In genomic region chr12:123384318-123384993, GRCh38 we compare ENCODE assay signal across 8 cellular contexts. TPM values are rescaled to one million over a fixed set of nuclear protein-coding genes. Genes with fewer than 3 reads are reported as not detected.
DNase-seq lines count a peak whose midpoint lies in the region; ATAC-seq, FAIRE-seq and TF ChIP-seq lines count a peak whose summit lies in the region.

No MANE protein-coding gene starts in this region.

- TF ChIP-seq EP300 in sigmoid colon (IDR thresholded peaks at IDR 0.05): no peak

- FAIRE-seq in D721Med (lab: Jason Lieb, UNC): no peak

- BruUV-seq in Caco-2 (replicated peaks; lab: Mats Ljungman, UMichigan): TSS peak; percentile 67

- H3K9me3 ChIP-seq in Caco-2: no peaks in the 10 kb centered on the region
- no peaks in the 10 kb centered on the region for H3K9me3 ChIP-seq in sigmoid colon

- peaks cover 21% of the 10 kb centered on the region for H3K36me3 Mint-ChIP-seq in Caco-2 (ENCODE audit: insufficient read depth, unreplicated experiment)
- no peaks in the 10 kb centered on the region for H3K36me3 Mint-ChIP-seq in activated CD4-positive, alpha-beta memory T cell treated with anti-CD3 and anti-CD28 coated beads for 36 hours

- 1 to 4% methylated on average over 41 of the region's 41 CpGs for WGBS in sigmoid colon, 2 donors

- H3K36me3 ChIP-seq in Caco-2 (ENCODE audit: control insufficient read depth, insufficient read depth, low read length): no peaks in the 10 kb centered on the region
- no peaks in the 10 kb centered on the region for H3K36me3 ChIP-seq in sigmoid colon

- no peaks in the 10 kb centered on the region for H3K9me3 Mint-ChIP-seq in Caco-2 (ENCODE audit: unreplicated experiment)
- H3K9me3 Mint-ChIP-seq in activated CD4-positive, alpha-beta memory T cell treated with anti-CD3 and anti-CD28 coated beads for 36 hours: no peaks in the 10 kb centered on the region

- H3K27me3 Mint-ChIP-seq in Caco-2 (ENCODE audit: insufficient read depth, unreplicated experiment): no peaks in the 10 kb centered on the region
- no peaks in the 10 kb centered on the region for H3K27me3 Mint-ChIP-seq in activated CD4-positive, alpha-beta memory T cell treated with anti-CD3 and anti-CD28 coated beads for 36 hours

- peak overlapping the region; percentile 83 to 92 (median 84) for H3K27ac ChIP-seq in sigmoid colon

- ATAC-seq in HG03135 (IDR thresholded peaks at IDR 0.05; ENCODE audit: unreplicated experiment): no peak

- POLR2A ChIA-PET in Caco-2 (lab: Charles Lee): interaction anchor here (0.7 to 2.1 kb wide), 4 partner anchors 20 to 152 kb away, joined by 3 to 57 read pairs (median 6); partner anchors contain the start of genes MPHOSPH9, MTRFR, SBNO1 and SNRNP35
- POLR2A ChIA-PET in activated CD4-positive, alpha-beta memory T cell treated with anti-CD3 and anti-CD28 coated beads for 36 hours (lab: Charles Lee): interaction anchor here (0.6 to 2.1 kb wide), 10 partner anchors 19 to 495 kb away, joined by 3 to 28 read pairs (median 6); partner anchors contain the start of genes DDX55, RILPL2 and TMED2

- peak in 1 of 2 experiments; percentile 4 for TF ChIP-seq CTCF in Caco-2 (IDR thresholded peaks at IDR 0.05; ENCODE audit: insufficient read depth in 1 of 2, low read depth in 1 of 2, low read length in 1 of 2, severe bottlenecking in 1 of 2, unreplicated experiment in 1 of 2)
- TF ChIP-seq CTCF in sigmoid colon (IDR thresholded peaks at IDR 0.05): no peak
- no peak for TF ChIP-seq CTCF in D721Med (IDR thresholded peaks at IDR 0.05; ENCODE audit: insufficient read depth, missing control alignments)

- CTCF ChIA-PET in Caco-2 (lab: Charles Lee): interaction anchor here (1.5 to 1.9 kb wide), 2 partner anchors 19 to 114 kb away, joined by 4 to 36 read pairs; partner anchors contain the start of gene SBNO1
- CTCF ChIA-PET in activated CD4-positive, alpha-beta memory T cell treated with anti-CD3 and anti-CD28 coated beads for 36 hours (lab: Charles Lee): interaction anchor here (0.8 to 2.4 kb wide), 6 partner anchors 17 to 199 kb away, joined by 3 to 28 read pairs (median 4); partner anchors contain the start of gene SBNO1

- peaks cover 4% of the 10 kb centered on the region; the same call in 1 of the 2 replicates for H3K4me1 ChIP-seq in Caco-2
- H3K4me1 ChIP-seq in sigmoid colon: peaks cover 0 to 22% (median 17%) of the 10 kb centered on the region in 4 donors

- no peaks in the 10 kb centered on the region for H3K27me3 ChIP-seq in Caco-2 (replicated peaks; ENCODE audit: control insufficient read depth, insufficient read depth, low read length)
- no peaks in the 10 kb centered on the region for H3K27me3 ChIP-seq in sigmoid colon

- TF ChIP-seq POLR2A in sigmoid colon (IDR thresholded peaks at IDR 0.05): no peak

- peaks cover 14% of the 10 kb centered on the region for H3K4me1 Mint-ChIP-seq in Caco-2 (ENCODE audit: low read depth, unreplicated experiment)
- peaks cover 18% of the 10 kb centered on the region for H3K4me1 Mint-ChIP-seq in activated CD4-positive, alpha-beta memory T cell treated with anti-CD3 and anti-CD28 coated beads for 36 hours (ENCODE audit: low read depth)

- peak overlapping the region; percentile 79 for H3K27ac Mint-ChIP-seq in Caco-2 (ENCODE audit: unreplicated experiment)
- H3K27ac Mint-ChIP-seq in activated CD4-positive, alpha-beta memory T cell treated with anti-CD3 and anti-CD28 coated beads for 36 hours: peak overlapping the region; percentile 92

- H3K4me3 Mint-ChIP-seq in Caco-2 (ENCODE audit: unreplicated experiment): peak overlapping the region; percentile 83
- peak overlapping the region; percentile 83 for H3K4me3 Mint-ChIP-seq in activated CD4-positive, alpha-beta memory T cell treated with anti-CD3 and anti-CD28 coated beads for 36 hours

- H3K4me3 ChIP-seq in Caco-2 (ENCODE audit: low read depth, low read length): peak overlapping the region; percentile 64
- peak overlapping the region; percentile 65 to 94 (median 70) for H3K4me3 ChIP-seq in sigmoid colon

- DNase-seq in Caco-2 (peak in 1 of 2 experiments; percentile 37), HT-29 (ENCODE audit: low spot score) (peak; percentile 41), germinal center (ENCODE audit: low spot score) (peak; percentile 24), sigmoid colon (peak; percentile 69), D721Med (ENCODE audit: insufficient read length, low spot score) (no peak), putamen (ENCODE audit: low spot score) (no peak)
- DNase-seq in activated CD4-positive, alpha-beta memory T cell treated with anti-CD3 and anti-CD28 coated beads for 36 hours: peak; percentile 48

- intact Hi-C loops in Caco-2 (cut with micrococcal nuclease; ENCODE audit: unreplicated experiment) (loop anchor here (5.0 kb wide), 1 partner anchor 198 kb away; the partner anchor contains the start of gene TMED2), sigmoid colon (cut with DNase I) (no loop called here)
- intact Hi-C loops in activated CD4-positive, alpha-beta memory T cell treated with anti-CD3 and anti-CD28 coated beads for 36 hours (cut with micrococcal nuclease): loop anchor here (5.0 kb wide), 1 partner anchor 152 kb away; the partner anchor contains the start of genes MPHOSPH9 and MTRFR

RNA-seq across cellular contexts. Expression of gene KMT5A, which starts 0.5 kb away (rescaled TPM):
- total RNA-seq in Caco-2 (2022) (64.6 and 79.2 TPM in 2 replicates), sigmoid colon (10 to 100 TPM; 20.3 to 46.0 (median 24.0) TPM)
- 47.6 and 62.4 TPM in 2 replicates for total RNA-seq in HT-29 (2014; rRNA removed; shearing (Covaris generic))
- total RNA-seq in activated CD4-positive, alpha-beta memory T cell treated with anti-CD3 and anti-CD28 coated beads for 36 hours: 10 to 100 TPM; 59.9 to 62.0 TPM
- 10 to 100 TPM; 23.4 to 30.3 (median 30.0) TPM for polyA plus RNA-seq in sigmoid colon

RNA-seq across cellular contexts. Expression of gene SBNO1, which starts 19.8 kb away (rescaled TPM):
- 53.8 and 54.9 TPM in 2 replicates for total RNA-seq in Caco-2 (2022)
- 10.7 and 13.6 TPM in 2 replicates for total RNA-seq in HT-29 (2014; rRNA removed; shearing (Covaris generic))
- 10 to 100 TPM; 49.9 to 50.6 TPM for total RNA-seq in activated CD4-positive, alpha-beta memory T cell treated with anti-CD3 and anti-CD28 coated beads for 36 hours
- 10 to 100 TPM; 20.2 to 23.4 (median 22.2) TPM for total RNA-seq in sigmoid colon
- 1 to 10 TPM; 3.0 to 8.8 (median 4.9) TPM for polyA plus RNA-seq in sigmoid colon

RNA-seq across cellular contexts. Expression of gene RILPL2, which starts 52.0 kb away (rescaled TPM):
- total RNA-seq in Caco-2 (2022) (3.1 and 3.2 TPM in 2 replicates), sigmoid colon (1 to 10 TPM; 4.3 to 6.4 (median 5.5) TPM)
- 2.0 and 2.9 TPM in 2 replicates for total RNA-seq in HT-29 (2014; rRNA removed; shearing (Covaris generic))
- total RNA-seq in activated CD4-positive, alpha-beta memory T cell treated with anti-CD3 and anti-CD28 coated beads for 36 hours: 10 to 100 TPM; 15.4 to 16.6 TPM
- polyA plus RNA-seq in sigmoid colon: 1 to 10 TPM; 1.6 to 6.5 (median 6.0) TPM

Comparison
In these comparisons a context has a peak if more than half of its experiments do, and no peak if none do; other contexts are left out.
1. DNase-seq: peak in HT-29 (single experiment), activated CD4-positive, alpha-beta memory T cell treated with anti-CD3 and anti-CD28 coated beads for 36 hours (single experiment), germinal center (single experiment) and sigmoid colon (single experiment); none in D721Med (single experiment) and putamen (single experiment).